29 cellular contexts compared by ENCODE assay signal in genomic region chr2:50484371-50484770, GRCh38.
"Had no signal": no experiment of that assay in that cellular context is flagged by ENCODE, and none has a peak within 500 bp of the region (broad histone marks: within the 10 kb centered on the region; RNA-seq: fewer than 3 reads in every experiment).

No MANE protein-coding gene starts in this region.

- H3K27ac ChIP-seq: adrenal gland, ascending aorta, body of pancreas, brain microvascular endothelial cell, breast epithelium, cardiac muscle cell had no signal

- H3K4me1 ChIP-seq: adrenal gland, ascending aorta, body of pancreas, breast epithelium had no signal

- H3K36me3 ChIP-seq: adrenal gland, ascending aorta, brain microvascular endothelial cell, breast epithelium, cardiac muscle cell had no signal

- H3K9me3 ChIP-seq: adrenal gland, ascending aorta, body of pancreas, breast epithelium had no signal

- DNase-seq: activated effector memory CD4-positive, alpha-beta T cell treated with anti-CD3 and anti-CD28 coated beads, Interleukin-2, amount 50 U/mL, for 16 hours; activated effector memory CD4-positive, alpha-beta T cell treated with Interleukin-2 at 50 U/mL for 16 hours; activated gamma-delta T cell; activated gamma-delta T cell treated with Interleukin-2 at 50 U/mL for 16 hours; activated naive CD4-positive, alpha-beta T cell; activated naive CD4-positive, alpha-beta T cell treated with anti-CD3 and anti-CD28 coated beads for 36 hours; activated naive CD4-positive, alpha-beta T cell treated with anti-CD3 and anti-CD28 coated beads, Interleukin-2, amount 10 ng/mL, durations not matched to agents 7 days and 5 days; activated naive CD4-positive, alpha-beta T cell treated with anti-CD3 and anti-CD28 coated beads, Interleukin-2, amount 50 U/mL, for 16 hours; activated naive CD4-positive, alpha-beta T cell treated with Interleukin-2 at 50 U/mL for 16 hours; activated naive CD8-positive, alpha-beta T cell treated with anti-CD3 and anti-CD28 coated beads for 36 hours; activated naive CD8-positive, alpha-beta T cell treated with anti-CD3 and anti-CD28 coated beads, Interleukin-2, amount 10 ng/mL, durations not matched to agents 7 days and 5 days; activated naive CD8-positive, alpha-beta T cell treated with anti-CD3 and anti-CD28 coated beads, Interleukin-2, amount 50 U/mL, for 24 hours; activated T-cell treated with anti-CD3 and anti-CD28 coated beads, Interleukin-2, amount 50 U/mL, for 24 hours; activated T-cell treated with anti-CD3 and anti-CD28 coated beads, Interleukin-2, amount 50 U/mL, for 4 hours; activated T-cell treated with anti-CD3 and anti-CD28 coated beads, Interleukin-2, amount 50 U/mL, for 48 hours; activated T-cell treated with anti-CD3 and anti-CD28 coated beads, Interleukin-2, amount 50 U/mL, for 72 hours; adrenal gland; amniotic stem cell; amygdala; anterior cingulate cortex; aorta; body of pancreas; brain microvascular endothelial cell; caudate nucleus; central memory CD4-positive, alpha-beta T cell; cerebellar nuclear complex had no signal

- H3K4me3 ChIP-seq: adrenal gland, ascending aorta, body of pancreas, breast epithelium, cardiac muscle cell had no signal

- H3K27me3 ChIP-seq: adrenal gland, ascending aorta, body of pancreas, brain microvascular endothelial cell, breast epithelium, cardiac muscle cell had no signal
